ENCODE assay signal across 8 cellular contexts in genomic region chr12:75329918-75330826, GRCh38. TPM values are rescaled to one million over a fixed set of nuclear protein-coding genes. Genes with fewer than 3 reads are reported as not detected.
DNase-seq lines count a peak whose midpoint lies in the region; ATAC-seq and TF ChIP-seq lines count a peak whose summit lies in the region.

Gene CAPS2, minus strand, starts transcription at chr12:75330324. Its CDS starts 3,826 bp downstream, at chr12:75326498.

- H3K4me3 ChIP-seq in foreskin fibroblast (ENCODE audit: low read depth in 1 of 2, low read length in 2 of 2) = peak within 1 kb of the TSS; percentile 68 to 76

- DNase-seq in Daoy (ENCODE audit: low read depth) = peak; percentile 89
- DNase-seq in KG1 (lab: John Stamatoyannopoulos, UW) = peak; percentile 83
- DNase-seq in RPMI7951 (ENCODE audit: low read depth) = peak; percentile 80
- peak; percentile 45 for DNase-seq in activated T-helper 9 cell treated with anti-CD3 and anti-CD28 coated beads, Interleukin-2, amount 50 U/mL, for 16 hours (ENCODE audit: low read depth)
- peak; percentile 79 to 94 for DNase-seq in foreskin fibroblast
- DNase-seq in neural crest cell (ENCODE audit: low read depth, low spot score) = peak; percentile 76

- no peak for TF ChIP-seq CTCF in foreskin fibroblast (IDR thresholded peaks at IDR 0.05; ENCODE audit: low read depth, low read length)
- TF ChIP-seq CTCF in neural crest cell (conservative IDR thresholded peaks at IDR 0.05) = no peak
- TF ChIP-seq CTCF in subcutaneous adipose tissue (IDR thresholded peaks at IDR 0.05; ENCODE audit: low read depth) = no peak

- H3K27me3 Mint-ChIP-seq in neural crest cell (ENCODE audit: low read depth) = peaks cover 3% of the 10 kb centered on the region

- peak within 1 kb of the TSS; percentile 48 for H3K27ac Mint-ChIP-seq in neural crest cell (ENCODE audit: unreplicated experiment)

- peak; percentile 79 for ATAC-seq in GM21786 (IDR thresholded peaks at IDR 0.05; ENCODE audit: unreplicated experiment)

- no peaks in the 10 kb centered on the region for H3K9me3 Mint-ChIP-seq in neural crest cell

- H3K36me3 Mint-ChIP-seq in neural crest cell (ENCODE audit: low read depth) = no peaks in the 10 kb centered on the region

- peaks cover 26% of the 10 kb centered on the region for H3K4me1 Mint-ChIP-seq in neural crest cell

- H3K4me3 Mint-ChIP-seq in neural crest cell = peak within 1 kb of the TSS; percentile 91

RNA-seq across cellular contexts. Expression of gene CAPS2, which starts in this region (rescaled TPM):
- 1.3 and 3.5 TPM in 2 replicates for total RNA-seq in Daoy (2014; rRNA removed; shearing (Covaris generic))
- total RNA-seq in RPMI7951 (2014; rRNA removed; shearing (Covaris generic)) = 3.0 and 3.3 TPM in 2 replicates
- total RNA-seq in neural crest cell (6.6 and 7.3 TPM in 2 replicates), subcutaneous adipose tissue (10 to 100 TPM in 3 of 4 donors, 1 to 10 TPM in 1; 8.6 to 22.2 (median 14.9) TPM)

Comparison
In these comparisons a context has a peak if more than half of its experiments do, and no peak if none do; other contexts are left out.
1. Peak in every context shown above with its lines: DNase-seq, ATAC-seq and H3K4me3 ChIP-seq.